In the genomic region with DNA sequence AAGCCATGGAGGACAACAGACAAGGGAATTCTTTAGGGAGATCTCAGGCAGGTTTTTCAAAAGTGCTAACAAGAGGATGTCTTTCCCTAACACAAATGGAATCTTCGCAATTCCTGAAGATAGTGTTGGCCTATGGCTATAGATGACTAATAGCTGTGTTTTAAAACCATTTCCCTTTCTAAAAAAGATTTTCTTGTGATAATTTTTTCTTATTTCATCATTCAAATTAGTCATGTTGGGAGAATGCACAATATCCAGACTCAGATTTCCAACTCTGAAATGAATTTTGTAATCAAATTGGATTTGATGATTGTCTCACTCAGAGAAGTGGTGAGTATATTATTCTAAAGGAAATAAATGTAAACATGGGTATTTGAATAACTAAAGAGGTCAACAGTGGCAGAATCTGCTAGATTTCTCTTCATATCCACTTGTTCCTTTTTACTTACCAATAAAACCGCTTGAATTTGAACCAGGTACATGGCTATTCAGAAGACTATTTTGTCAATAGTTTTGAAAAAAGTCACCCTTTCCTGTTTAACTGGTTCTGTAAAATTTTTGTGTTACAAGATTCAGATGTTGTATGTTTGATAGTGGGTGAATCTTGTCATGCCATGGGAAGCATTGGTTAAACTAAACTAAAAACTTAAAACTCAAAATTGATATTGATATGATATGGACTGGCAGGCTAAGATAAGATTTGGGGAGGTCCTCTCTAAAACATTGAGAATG, we compare ENCODE assay signal across 27 cellular contexts.
DNase-seq lines count a peak whose midpoint lies in the region; ATAC-seq and TF ChIP-seq lines count a peak whose summit lies in the region.
"Had no signal": no experiment of that assay in that cellular context is flagged by ENCODE, and none has a peak within 500 bp of the region (broad histone marks: within the 10 kb centered on the region; RNA-seq: fewer than 3 reads in every experiment).

No MANE protein-coding gene starts in this region.

- H3K27me3 Mint-ChIP-seq in T-cell = no peaks in the 10 kb centered on the region
- H3K27me3 Mint-ChIP-seq: activated CD8-positive, alpha-beta T cell treated with anti-CD3 and anti-CD28 coated beads for 36 hours; activated naive CD4-positive, alpha-beta T cell treated with anti-CD3 and anti-CD28 coated beads, Interleukin-2, amount 50 U/mL, for 24 hours; activated T-cell treated with anti-CD3 and anti-CD28 coated beads, Interleukin-2, amount 50 U/mL, for 24 hours; naive B cell; stimulated activated naive B cell treated with anti-CD40 and anti-IgM and Interleukin-4, amounts not matched to agents 10 μg/mL and 1 μg/mL and 100 μg/mL, for 72 hours had no signal

- no peak overlapping the region for H3K4me3 Mint-ChIP-seq in T-cell
- H3K4me3 Mint-ChIP-seq: activated CD8-positive, alpha-beta T cell treated with anti-CD3 and anti-CD28 coated beads for 36 hours; activated naive CD4-positive, alpha-beta T cell treated with anti-CD3 and anti-CD28 coated beads, Interleukin-2, amount 50 U/mL, for 24 hours; activated T-cell treated with anti-CD3 and anti-CD28 coated beads, Interleukin-2, amount 50 U/mL, for 24 hours; naive B cell; stimulated activated naive B cell treated with anti-CD40 and anti-IgM and Interleukin-4, amounts not matched to agents 10 μg/mL and 1 μg/mL and 100 μg/mL, for 72 hours; T-helper 2 cell treated with Interferon-gamma antibody and Interleukin-4, amounts not matched to agents 5 μg/mL and 100 μg/mL, for 36 hours had no signal

- no peak for TF ChIP-seq CTCF in epithelial cell of esophagus (IDR thresholded peaks at IDR 0.05; ENCODE audit: insufficient read depth, low read depth, low read length, missing control alignments)

- peak; percentile 11 for DNase-seq in GM03348 (ENCODE audit: low spot score)
- DNase-seq in RPMI7951 (ENCODE audit: low read depth) = peak; percentile 15
- peak; percentile 60 for DNase-seq in epithelial cell of esophagus (ENCODE audit: low read depth)
- peak; percentile 12 for DNase-seq in myocyte (ENCODE audit: low read depth)
- DNase-seq in T-cell = no peak
- DNase-seq in SHP77 treated with DMSO at 0.1 percent for 48 hours (lab: John Stamatoyannopoulos, UW) = no peak
- DNase-seq in HuH-7.5 (ENCODE audit: low spot score) = no peak
- DNase-seq: activated CD8-positive, alpha-beta T cell treated with anti-CD3 and anti-CD28 coated beads for 36 hours; activated T-cell treated with anti-CD3 and anti-CD28 coated beads, Interleukin-2, amount 50 U/mL, for 24 hours; body of pancreas; Caco-2; dermis blood vessel endothelial cell; EL; islet precursor cell; naive B cell; NCI-H1436; NCI-H2171 treated with DMSO at 0.1 percent for 48 hours; NCI-H748 treated with DMSO at 0.1 percent for 48 hours; pancreas; stimulated activated naive B cell treated with anti-CD40 and anti-IgM and Interleukin-4, amounts not matched to agents 10 μg/mL and 1 μg/mL and 100 μg/mL, for 72 hours; transverse colon had no signal

- ATAC-seq in GM21360 (IDR thresholded peaks at IDR 0.05; ENCODE audit: unreplicated experiment) (no peak), T-cell (replicated peaks in 1 of 4) (no peak)
- ATAC-seq: activated CD8-positive, alpha-beta T cell treated with anti-CD3 and anti-CD28 coated beads for 36 hours; body of pancreas; pancreas; sciatic nerve; stimulated activated naive B cell treated with anti-CD40 and anti-IgM and Interleukin-4, amounts not matched to agents 10 μg/mL and 1 μg/mL and 100 μg/mL, for 72 hours had no signal

- POLR2A ChIA-PET in T-cell (lab: Charles Lee) = no interaction called here

- no peak overlapping the region for H3K27ac Mint-ChIP-seq in T-cell
- H3K27ac Mint-ChIP-seq: activated CD8-positive, alpha-beta T cell treated with anti-CD3 and anti-CD28 coated beads for 36 hours; activated naive CD4-positive, alpha-beta T cell treated with anti-CD3 and anti-CD28 coated beads, Interleukin-2, amount 50 U/mL, for 24 hours; activated T-cell treated with anti-CD3 and anti-CD28 coated beads, Interleukin-2, amount 50 U/mL, for 24 hours; naive B cell; stimulated activated naive B cell treated with anti-CD40 and anti-IgM and Interleukin-4, amounts not matched to agents 10 μg/mL and 1 μg/mL and 100 μg/mL, for 72 hours; T-helper 2 cell treated with Interferon-gamma antibody and Interleukin-4, amounts not matched to agents 5 μg/mL and 100 μg/mL, for 36 hours had no signal

- no peaks in the 10 kb centered on the region for H3K36me3 Mint-ChIP-seq in T-cell
- H3K36me3 Mint-ChIP-seq: activated naive CD4-positive, alpha-beta T cell treated with anti-CD3 and anti-CD28 coated beads, Interleukin-2, amount 50 U/mL, for 24 hours; naive B cell had no signal

- no peak overlapping the region for H3K4me3 ChIP-seq in epithelial cell of esophagus (ENCODE audit: low read length)
- H3K4me3 ChIP-seq: body of pancreas, hepatocyte, pancreas, SJSA1, transverse colon had no signal

- H3K4me1 Mint-ChIP-seq in T-cell = no peaks in the 10 kb centered on the region
- H3K4me1 Mint-ChIP-seq: activated naive CD4-positive, alpha-beta T cell treated with anti-CD3 and anti-CD28 coated beads, Interleukin-2, amount 50 U/mL, for 24 hours; naive B cell; stimulated activated naive B cell treated with anti-CD40 and anti-IgM and Interleukin-4, amounts not matched to agents 10 μg/mL and 1 μg/mL and 100 μg/mL, for 72 hours had no signal

- CTCF ChIA-PET in T-cell (lab: Charles Lee) = interaction anchor here in 1 of 2 donors (0.6 kb wide), 1 partner anchor 119 kb away, joined by 3 read pairs; no protein-coding TSS in a partner anchor

- H3K9me3 Mint-ChIP-seq in T-cell = peaks cover 14 to 36% (median 31%) of the 10 kb centered on the region in 3 donors

Comparison
In these comparisons a context has a peak if more than half of its experiments do, and no peak if none do; other contexts are left out.
1. DNase-seq: peak in GM03348 (single experiment), RPMI7951 (single experiment), epithelial cell of esophagus (single experiment) and myocyte (single experiment); none in T-cell (0 of 34), SHP77 treated with DMSO at 0.1 percent for 48 hours (single experiment) and HuH-7.5 (single experiment).